ENCODE assay signal across 8 cellular contexts in genomic region chr3:58237238-58237939, GRCh38. TPM values are rescaled to one million over a fixed set of nuclear protein-coding genes. Genes with fewer than 3 reads are reported as not detected.
A peak's percentile ranks its signal among the peaks of the same experiment; 100 is the strongest.
DNase-seq lines count a peak whose midpoint lies in the region; ATAC-seq and TF ChIP-seq lines count a peak whose summit lies in the region.

Gene ABHD6, plus strand, starts transcription at chr3:58237792. Its CDS starts 18,795 bp downstream, at chr3:58256587.

- peak within 1 kb of the TSS; percentile 90 for H4K8ac ChIP-seq in trophoblast cell (ENCODE audit: low read depth, low read length)

- H4K91ac ChIP-seq in trophoblast cell (ENCODE audit: low read depth, low read length) = peak within 1 kb of the TSS; percentile 64

- H3K4me1 ChIP-seq in DND-41 (ENCODE audit: insufficient read depth, low read length) (peaks cover 19% of the 10 kb centered on the region), HUES48 (ENCODE audit: control insufficient read depth, insufficient read depth, low read length) (peaks cover 4% of the 10 kb centered on the region; the same call in 1 of the 2 replicates), cardiac muscle cell (ENCODE audit: low read depth) (peaks cover 39% of the 10 kb centered on the region), trophoblast cell (ENCODE audit: control insufficient read depth in 1 of 2, insufficient read depth in 2 of 2, low read length in 2 of 2) (peaks cover 5 to 11% of the 10 kb centered on the region in 2 experiments), transverse colon (peaks cover 0 to 28% (median 21%) of the 10 kb centered on the region in 4 donors)

- H3K79me2 ChIP-seq in DND-41 (ENCODE audit: insufficient read depth, low read length) = no peaks in the 10 kb centered on the region
- H3K79me2 ChIP-seq in trophoblast cell (ENCODE audit: control insufficient read depth, insufficient read depth, low read length, poor library complexity) = peaks cover 4% of the 10 kb centered on the region

- H3K23ac ChIP-seq in trophoblast cell (ENCODE audit: low read length) = no peak within 1 kb of the TSS

- DNase-seq in DND-41 (peak; percentile 81), SK-N-MC (ENCODE audit: low read depth, low spot score) (no peak), cardiac muscle cell (ENCODE audit: low read depth in 1 of 2, low spot score in 1 of 2) (peak; percentile 76 to 88), trophoblast cell (peak; percentile 52 to 76), transverse colon (peak; percentile 82)

- peak within 1 kb of the TSS; percentile 68 for H2BK12ac ChIP-seq in trophoblast cell (ENCODE audit: low read length)

- H2AK5ac ChIP-seq in trophoblast cell (ENCODE audit: low read length) = no peak within 1 kb of the TSS

- H3K27me3 ChIP-seq in DND-41 (ENCODE audit: insufficient read depth, low read length, poor library complexity) = peaks cover 30% of the 10 kb centered on the region
- H3K27me3 ChIP-seq in HUES48 (ENCODE audit: control insufficient read depth, insufficient read depth, low read length) = peaks cover 41% of the 10 kb centered on the region
- peaks cover 4% of the 10 kb centered on the region for H3K27me3 ChIP-seq in cardiac muscle cell
- no peaks in the 10 kb centered on the region for H3K27me3 ChIP-seq in trophoblast cell (ENCODE audit: insufficient read depth, low read length)
- no peaks in the 10 kb centered on the region for H3K27me3 ChIP-seq in transverse colon

- H3K18ac ChIP-seq in trophoblast cell (ENCODE audit: low read length) = peak within 1 kb of the TSS; percentile 74

- no peaks in the 10 kb centered on the region for H3K9me3 ChIP-seq in DND-41 (ENCODE audit: insufficient read depth, low read length, severe bottlenecking)
- H3K9me3 ChIP-seq in HUES48 (ENCODE audit: control insufficient read depth, insufficient read depth, low read length) = no peaks in the 10 kb centered on the region
- H3K9me3 ChIP-seq in SK-N-MC (ENCODE audit: low read depth, low read length) = no peaks in the 10 kb centered on the region
- no peaks in the 10 kb centered on the region for H3K9me3 ChIP-seq in cardiac muscle cell (ENCODE audit: low read depth)
- H3K9me3 ChIP-seq in trophoblast cell (ENCODE audit: insufficient read depth, low read depth, low read length) = peaks cover 2% of the 10 kb centered on the region
- no peaks in the 10 kb centered on the region for H3K9me3 ChIP-seq in transverse colon

- peak within 1 kb of the TSS; percentile 61 for H3K27ac Mint-ChIP-seq in activated naive CD8-positive, alpha-beta T cell

- H2BK5ac ChIP-seq in trophoblast cell (ENCODE audit: low read depth, low read length, poor library complexity) = peak within 1 kb of the TSS; percentile 79

- TF ChIP-seq CTCF in DND-41 (IDR thresholded peaks at IDR 0.05; ENCODE audit: borderline replicate concordance, extremely low read depth, low read length, poor library complexity, severe bottlenecking) (peak; percentile 45), cardiac muscle cell (IDR thresholded peaks at IDR 0.05; ENCODE audit: low read depth, low read length) (peak; percentile 27), transverse colon (IDR thresholded peaks at IDR 0.05) (peak in 2 of 5 experiments; percentile 4 to 18)

- no peaks in the 10 kb centered on the region for H3K9me3 Mint-ChIP-seq in activated naive CD8-positive, alpha-beta T cell (ENCODE audit: low read depth)

- no peak for TF ChIP-seq EP300 in transverse colon (IDR thresholded peaks at IDR 0.05; ENCODE audit: low read depth)

- no peaks in the 10 kb centered on the region for H3K36me3 ChIP-seq in DND-41 (ENCODE audit: insufficient read depth, low read length)
- H3K36me3 ChIP-seq in HUES48 (ENCODE audit: control insufficient read depth, insufficient read depth, low read length) = no peaks in the 10 kb centered on the region
- H3K36me3 ChIP-seq in SK-N-MC (ENCODE audit: insufficient read depth, low read length) = peaks cover 26% of the 10 kb centered on the region
- H3K36me3 ChIP-seq in cardiac muscle cell = no peaks in the 10 kb centered on the region
- no peaks in the 10 kb centered on the region for H3K36me3 ChIP-seq in trophoblast cell (ENCODE audit: control insufficient read depth in 1 of 2, insufficient read depth in 2 of 2, low read length in 2 of 2)
- H3K36me3 ChIP-seq in transverse colon = no peaks in the 10 kb centered on the region

- peak within 1 kb of the TSS; percentile 64 for H3K14ac ChIP-seq in trophoblast cell (ENCODE audit: low read length)

- in situ Hi-C loops in transverse colon (cut with MboI; ENCODE audit: low pct_ligation_motif_present in 1 of 4, low pct_unique_long_range_greater_than_20kb in 1 of 4, low sequenced_read_pairs in 3 of 4) = no loop called here

- no CpG with 5 or more reads among the region's 77 CpGs for WGBS in trophoblast cell (ENCODE audit: extremely low coverage, insufficient coverage, insufficient read length)
- WGBS in transverse colon (ENCODE audit: low coverage in 1 of 2), 2 donors = 1% methylated on average over 65 of the region's 77 CpGs; no CpG with 5 or more reads in 1 of the 2 donors

- peaks cover 3% of the 10 kb centered on the region for H3K27me3 Mint-ChIP-seq in activated naive CD8-positive, alpha-beta T cell

- peaks cover 11% of the 10 kb centered on the region; the same call in 1 of the 2 replicates for H4K20me1 ChIP-seq in DND-41 (ENCODE audit: insufficient read depth, low read length)

- H4K12ac ChIP-seq in trophoblast cell (ENCODE audit: low read depth, low read length) = peak within 1 kb of the TSS; percentile 54

- no peak within 1 kb of the TSS for H3K4ac ChIP-seq in trophoblast cell (ENCODE audit: low read depth, low read length)

- H3K27ac ChIP-seq in DND-41 (ENCODE audit: low read length) (peak within 1 kb of the TSS; percentile 11; the same call in 1 of the 2 replicates), HUES48 (ENCODE audit: low read depth, low read length) (peak within 1 kb of the TSS; percentile 46), SK-N-MC (peak within 1 kb of the TSS; percentile 100), cardiac muscle cell (peak within 1 kb of the TSS; percentile 15), trophoblast cell (ENCODE audit: low read depth, low read length) (no peak within 1 kb of the TSS), transverse colon (peak within 1 kb of the TSS; percentile 89 to 91 (median 90))

- H3K4me2 ChIP-seq in DND-41 (ENCODE audit: insufficient read depth, low read length) = peak within 1 kb of the TSS; percentile 91
- peak within 1 kb of the TSS; percentile 99 for H3K4me2 ChIP-seq in trophoblast cell (ENCODE audit: low read length)

- H3K79me1 ChIP-seq in trophoblast cell (ENCODE audit: low read length) = peaks cover 7% of the 10 kb centered on the region

- peak within 1 kb of the TSS; percentile 85 for H2AFZ ChIP-seq in DND-41 (ENCODE audit: low read depth, low read length)
- peak within 1 kb of the TSS; percentile 89 for H2AFZ ChIP-seq in trophoblast cell (ENCODE audit: insufficient read depth, low read length, poor library complexity)

- ATAC-seq in DND-41 (ENCODE audit: insufficient read depth, low read depth) = peak; percentile 81
- peak; percentile 70 for ATAC-seq in GM21390 (IDR thresholded peaks at IDR 0.05; ENCODE audit: unreplicated experiment)

- H3K4me3 ChIP-seq in DND-41 (ENCODE audit: low read depth in 1 of 2, low read length in 2 of 2) = peak within 1 kb of the TSS; percentile 50 to 86; a peak in 3 of 4 replicates
- H3K4me3 ChIP-seq in HUES48 (ENCODE audit: low read depth, low read length) = peak within 1 kb of the TSS; percentile 81
- peak within 1 kb of the TSS; percentile 84 for H3K4me3 ChIP-seq in SK-N-MC
- peak within 1 kb of the TSS; percentile 74 for H3K4me3 ChIP-seq in cardiac muscle cell
- H3K4me3 ChIP-seq in trophoblast cell (ENCODE audit: low read depth, low read length) = peak within 1 kb of the TSS; percentile 92
- peak within 1 kb of the TSS; percentile 61 to 90 (median 82) for H3K4me3 ChIP-seq in transverse colon

- peak within 1 kb of the TSS; percentile 64 for H3K9ac ChIP-seq in DND-41 (ENCODE audit: low read depth, low read length)
- H3K9ac ChIP-seq in HUES48 (ENCODE audit: low read depth, low read length) = peak within 1 kb of the TSS; percentile 18; the same call in 1 of the 2 replicates
- H3K9ac ChIP-seq in SK-N-MC (ENCODE audit: insufficient read length) = peak within 1 kb of the TSS; percentile 95
- peak within 1 kb of the TSS; percentile 57 for H3K9ac ChIP-seq in trophoblast cell (ENCODE audit: low read length)

- TF ChIP-seq POLR2A in transverse colon (IDR thresholded peaks at IDR 0.05) = no peak

- peak within 1 kb of the TSS; percentile 79 for H2BK120ac ChIP-seq in trophoblast cell (ENCODE audit: insufficient read depth, low read length, poor library complexity)

- H3K4me1 Mint-ChIP-seq in activated naive CD8-positive, alpha-beta T cell (ENCODE audit: low read depth) = peaks cover 12% of the 10 kb centered on the region

- intact Hi-C loops in transverse colon (cut with DNase I; ENCODE audit: low total_unique reads) = loop anchor here (5.0 kb wide), 1 partner anchor 70 kb away; the partner anchor contains the start of genes HTD2 and RPP14

- peak within 1 kb of the TSS; percentile 94 for H3K4me3 Mint-ChIP-seq in activated naive CD8-positive, alpha-beta T cell

- H3K36me3 Mint-ChIP-seq in activated naive CD8-positive, alpha-beta T cell = no peaks in the 10 kb centered on the region

RNA-seq across cellular contexts. Expression of gene ABHD6, which starts in this region (rescaled TPM):
- total RNA-seq in cardiac muscle cell (13.4 and 31.4 TPM in 2 replicates), transverse colon (10 to 100 TPM in 3 of 4 donors, 1 to 10 TPM in 1; 5.2 to 68.1 (median 32.0) TPM)
- polyA plus RNA-seq in cardiac muscle cell = 12.9 and 32.7 TPM in 2 replicates
- 7.5 and 8.2 TPM in 2 replicates for polyA plus RNA-seq in trophoblast cell (2013)

Comparison
In these comparisons a context has a peak if more than half of its experiments do, and no peak if none do; other contexts are left out.
1. H3K9ac ChIP-seq: peak in every context shown above with its lines; median percentile 95 in SK-N-MC; 64 in DND-41; 57 in trophoblast cell; 18 in HUES48.